Comparison of ENCODE assay signal across 1 cellular context in the genomic region with DNA sequence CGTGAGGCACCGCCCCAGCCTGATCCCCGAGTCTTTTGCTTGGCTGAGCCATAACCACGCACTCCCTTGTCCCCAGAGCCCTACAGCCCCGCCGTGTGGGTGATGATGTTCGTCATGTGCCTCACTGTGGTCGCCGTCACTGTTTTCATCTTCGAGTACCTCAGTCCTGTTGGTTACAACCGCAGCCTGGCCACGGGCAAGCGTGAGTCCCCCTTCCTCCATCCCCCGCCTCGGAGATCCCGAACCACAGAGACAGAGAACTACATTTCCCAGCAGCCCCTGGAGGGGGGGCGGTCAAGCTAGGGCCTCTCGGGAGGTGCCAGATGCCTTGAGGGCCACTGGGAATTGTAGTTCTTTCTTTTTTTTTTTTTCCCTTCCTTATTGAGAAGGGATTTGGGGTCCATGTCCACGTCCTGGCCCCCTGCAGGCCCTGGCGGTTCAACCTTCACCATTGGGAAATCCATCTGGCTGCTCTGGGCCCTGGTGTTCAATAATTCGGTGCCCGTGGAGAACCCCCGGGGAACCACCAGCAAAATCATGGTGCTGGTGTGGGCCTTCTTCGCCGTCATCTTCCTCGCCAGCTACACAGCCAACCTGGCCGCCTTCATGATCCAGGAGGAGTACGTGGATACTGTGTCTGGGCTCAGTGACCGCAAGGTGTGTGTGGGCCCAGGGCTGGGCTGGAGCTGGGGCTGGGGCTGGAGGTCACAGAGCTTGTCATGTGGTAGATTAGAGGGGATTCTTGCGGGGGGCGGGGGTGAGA.
TF ChIP-seq lines count a peak whose summit lies in the region.

No MANE protein-coding gene starts in this region.

TF ChIP-seq in HepG2, 621 proteins besides CTCF, POLR2A, EP300 and RAD21 (continued from another document and continues in another):
- TF ChIP-seq MAZ (IDR thresholded peaks at IDR 0.05; ENCODE audit: borderline replicate concordance, low read depth, low read length) (peak; percentile 70; the same call in 1 of the 2 replicates), MAZ (CRISPR knock-in tag; IDR thresholded peaks at IDR 0.05; ENCODE audit: low read depth) (no peak; the same call in 1 of the 2 replicates), SRF (IDR thresholded peaks at IDR 0.05; ENCODE audit: low read depth, low read length) (no peak), GABPA (IDR thresholded peaks at IDR 0.05; ENCODE audit: low read depth, low read length) (no peak), GABPA (CRISPR knock-in tag; IDR thresholded peaks at IDR 0.05; ENCODE audit: low read depth) (peak; percentile 72), ZNF441 (CRISPR knock-in tag; IDR thresholded peaks at IDR 0.05; ENCODE audit: borderline replicate concordance) (no peak), HCFC1 (IDR thresholded peaks at IDR 0.05; ENCODE audit: low read depth, low read length) (peak; percentile 91), MAFK (conservative IDR thresholded peaks at IDR 0.05 in 1 of 2, IDR thresholded peaks at IDR 0.05 in 1 of 2; ENCODE audit: low read length in 2 of 2) (no peak), ZNF34 (CRISPR knock-in tag; IDR thresholded peaks at IDR 0.05; ENCODE audit: borderline replicate concordance) (no peak), POGK (CRISPR knock-in tag; conservative IDR thresholded peaks at IDR 0.05) (no peak), TAF1 (CRISPR knock-in tag; IDR thresholded peaks at IDR 0.05) (no peak), ZNF713 (CRISPR knock-in tag; IDR thresholded peaks at IDR 0.05) (no peak), YEATS4 (CRISPR knock-in tag; IDR thresholded peaks at IDR 0.05; ENCODE audit: borderline replicate concordance) (no peak), PHB2 (IDR thresholded peaks at IDR 0.05; ENCODE audit: partially characterized antibody) (no peak), ZNF367 (CRISPR knock-in tag; IDR thresholded peaks at IDR 0.05; ENCODE audit: borderline replicate concordance) (no peak), ZNF776 (CRISPR knock-in tag; IDR thresholded peaks at IDR 0.05) (no peak), PHF5A (CRISPR knock-in tag; IDR thresholded peaks at IDR 0.05; ENCODE audit: low read depth, unreplicated experiment) (no peak), CHCHD3 (CRISPR knock-in tag; IDR thresholded peaks at IDR 0.05) (no peak), ZFP37 (CRISPR knock-in tag; IDR thresholded peaks at IDR 0.05; ENCODE audit: borderline replicate concordance) (no peak), ZNF83 (CRISPR knock-in tag; IDR thresholded peaks at IDR 0.05; ENCODE audit: borderline replicate concordance) (no peak), SNAPC2 (CRISPR knock-in tag; IDR thresholded peaks at IDR 0.05) (no peak), ZNF317 (CRISPR knock-in tag; IDR thresholded peaks at IDR 0.05) (no peak), BORCS8-MEF2B (CRISPR knock-in tag; IDR thresholded peaks at IDR 0.05) (no peak), CENPX (CRISPR knock-in tag; IDR thresholded peaks at IDR 0.05) (no peak), NR0B2 (CRISPR knock-in tag; IDR thresholded peaks at IDR 0.05) (no peak), THAP7 (CRISPR knock-in tag; IDR thresholded peaks at IDR 0.05) (no peak), CEBPB (IDR thresholded peaks at IDR 0.05; ENCODE audit: borderline replicate concordance, low read depth, low read length) (no peak), U2AF2 (IDR thresholded peaks at IDR 0.05; ENCODE audit: low read depth, low read length) (no peak), ELF3 (CRISPR knock-in tag; IDR thresholded peaks at IDR 0.05) (0 out of 2 replicates have a peak, but pooled peaks have one; percentile 34), HDAC2 (CRISPR knock-in tag; IDR thresholded peaks at IDR 0.05) (no peak), KDM5B (CRISPR knock-in tag; IDR thresholded peaks at IDR 0.05; ENCODE audit: borderline replicate concordance) (0 out of 2 replicates have a peak, but pooled peaks have one; percentile 30), MAX (IDR thresholded peaks at IDR 0.05) (no peak), ZEB1 (IDR thresholded peaks at IDR 0.05; ENCODE audit: insufficient replicate concordance, low read depth) (no peak), NFE2 (CRISPR knock-in tag; IDR thresholded peaks at IDR 0.05) (no peak), ZNF446 (CRISPR knock-in tag; IDR thresholded peaks at IDR 0.05) (no peak), ZNF17 (CRISPR knock-in tag; IDR thresholded peaks at IDR 0.05) (no peak), ZNF660 (CRISPR knock-in tag; IDR thresholded peaks at IDR 0.05; ENCODE audit: borderline replicate concordance, low read depth) (no peak), GLI4 (CRISPR knock-in tag; IDR thresholded peaks at IDR 0.05; ENCODE audit: borderline replicate concordance) (no peak), SCMH1 (CRISPR knock-in tag; IDR thresholded peaks at IDR 0.05; ENCODE audit: borderline replicate concordance) (no peak)
- TF ChIP-seq, protein P1, sequence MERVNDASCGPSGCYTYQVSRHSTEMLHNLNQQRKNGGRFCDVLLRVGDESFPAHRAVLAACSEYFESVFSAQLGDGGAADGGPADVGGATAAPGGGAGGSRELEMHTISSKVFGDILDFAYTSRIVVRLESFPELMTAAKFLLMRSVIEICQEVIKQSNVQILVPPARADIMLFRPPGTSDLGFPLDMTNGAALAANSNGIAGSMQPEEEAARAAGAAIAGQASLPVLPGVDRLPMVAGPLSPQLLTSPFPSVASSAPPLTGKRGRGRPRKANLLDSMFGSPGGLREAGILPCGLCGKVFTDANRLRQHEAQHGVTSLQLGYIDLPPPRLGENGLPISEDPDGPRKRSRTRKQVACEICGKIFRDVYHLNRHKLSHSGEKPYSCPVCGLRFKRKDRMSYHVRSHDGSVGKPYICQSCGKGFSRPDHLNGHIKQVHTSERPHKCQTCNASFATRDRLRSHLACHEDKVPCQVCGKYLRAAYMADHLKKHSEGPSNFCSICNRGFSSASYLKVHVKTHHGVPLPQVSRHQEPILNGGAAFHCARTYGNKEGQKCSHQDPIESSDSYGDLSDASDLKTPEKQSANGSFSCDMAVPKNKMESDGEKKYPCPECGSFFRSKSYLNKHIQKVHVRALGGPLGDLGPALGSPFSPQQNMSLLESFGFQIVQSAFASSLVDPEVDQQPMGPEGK (CRISPR knock-in tag; IDR thresholded peaks at IDR 0.05), result peak; percentile 56; the same call in 1 of the 2 replicates
- TF ChIP-seq, protein P2, sequence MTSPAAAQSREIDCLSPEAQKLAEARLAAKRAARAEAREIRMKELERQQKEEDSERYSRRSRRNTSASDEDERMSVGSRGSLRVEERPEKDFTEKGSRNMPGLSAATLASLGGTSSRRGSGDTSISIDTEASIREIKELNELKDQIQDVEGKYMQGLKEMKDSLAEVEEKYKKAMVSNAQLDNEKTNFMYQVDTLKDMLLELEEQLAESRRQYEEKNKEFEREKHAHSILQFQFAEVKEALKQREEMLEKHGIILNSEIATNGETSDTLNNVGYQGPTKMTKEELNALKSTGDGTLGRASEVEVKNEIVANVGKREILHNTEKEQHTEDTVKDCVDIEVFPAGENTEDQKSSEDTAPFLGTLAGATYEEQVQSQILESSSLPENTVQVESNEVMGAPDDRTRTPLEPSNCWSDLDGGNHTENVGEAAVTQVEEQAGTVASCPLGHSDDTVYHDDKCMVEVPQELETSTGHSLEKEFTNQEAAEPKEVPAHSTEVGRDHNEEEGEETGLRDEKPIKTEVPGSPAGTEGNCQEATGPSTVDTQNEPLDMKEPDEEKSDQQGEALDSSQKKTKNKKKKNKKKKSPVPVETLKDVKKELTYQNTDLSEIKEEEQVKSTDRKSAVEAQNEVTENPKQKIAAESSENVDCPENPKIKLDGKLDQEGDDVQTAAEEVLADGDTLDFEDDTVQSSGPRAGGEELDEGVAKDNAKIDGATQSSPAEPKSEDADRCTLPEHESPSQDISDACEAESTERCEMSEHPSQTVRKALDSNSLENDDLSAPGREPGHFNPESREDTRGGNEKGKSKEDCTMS (CRISPR knock-in tag; conservative IDR thresholded peaks at IDR 0.05), result no peak
- TF ChIP-seq, protein P3, sequence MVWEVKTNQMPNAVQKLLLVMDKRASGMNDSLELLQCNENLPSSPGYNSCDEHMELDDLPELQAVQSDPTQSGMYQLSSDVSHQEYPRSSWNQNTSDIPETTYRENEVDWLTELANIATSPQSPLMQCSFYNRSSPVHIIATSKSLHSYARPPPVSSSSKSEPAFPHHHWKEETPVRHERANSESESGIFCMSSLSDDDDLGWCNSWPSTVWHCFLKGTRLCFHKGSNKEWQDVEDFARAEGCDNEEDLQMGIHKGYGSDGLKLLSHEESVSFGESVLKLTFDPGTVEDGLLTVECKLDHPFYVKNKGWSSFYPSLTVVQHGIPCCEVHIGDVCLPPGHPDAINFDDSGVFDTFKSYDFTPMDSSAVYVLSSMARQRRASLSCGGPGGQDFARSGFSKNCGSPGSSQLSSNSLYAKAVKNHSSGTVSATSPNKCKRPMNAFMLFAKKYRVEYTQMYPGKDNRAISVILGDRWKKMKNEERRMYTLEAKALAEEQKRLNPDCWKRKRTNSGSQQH (CRISPR knock-in tag; IDR thresholded peaks at IDR 0.05; ENCODE audit: low read depth), result no peak
- TF ChIP-seq, protein P4, sequence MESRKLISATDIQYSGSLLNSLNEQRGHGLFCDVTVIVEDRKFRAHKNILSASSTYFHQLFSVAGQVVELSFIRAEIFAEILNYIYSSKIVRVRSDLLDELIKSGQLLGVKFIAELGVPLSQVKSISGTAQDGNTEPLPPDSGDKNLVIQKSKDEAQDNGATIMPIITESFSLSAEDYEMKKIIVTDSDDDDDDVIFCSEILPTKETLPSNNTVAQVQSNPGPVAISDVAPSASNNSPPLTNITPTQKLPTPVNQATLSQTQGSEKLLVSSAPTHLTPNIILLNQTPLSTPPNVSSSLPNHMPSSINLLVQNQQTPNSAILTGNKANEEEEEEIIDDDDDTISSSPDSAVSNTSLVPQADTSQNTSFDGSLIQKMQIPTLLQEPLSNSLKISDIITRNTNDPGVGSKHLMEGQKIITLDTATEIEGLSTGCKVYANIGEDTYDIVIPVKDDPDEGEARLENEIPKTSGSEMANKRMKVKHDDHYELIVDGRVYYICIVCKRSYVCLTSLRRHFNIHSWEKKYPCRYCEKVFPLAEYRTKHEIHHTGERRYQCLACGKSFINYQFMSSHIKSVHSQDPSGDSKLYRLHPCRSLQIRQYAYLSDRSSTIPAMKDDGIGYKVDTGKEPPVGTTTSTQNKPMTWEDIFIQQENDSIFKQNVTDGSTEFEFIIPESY (CRISPR knock-in tag; IDR thresholded peaks at IDR 0.05), result 0 out of 2 replicates have a peak, but pooled peaks have one; percentile 5
- TF ChIP-seq, protein P5, sequence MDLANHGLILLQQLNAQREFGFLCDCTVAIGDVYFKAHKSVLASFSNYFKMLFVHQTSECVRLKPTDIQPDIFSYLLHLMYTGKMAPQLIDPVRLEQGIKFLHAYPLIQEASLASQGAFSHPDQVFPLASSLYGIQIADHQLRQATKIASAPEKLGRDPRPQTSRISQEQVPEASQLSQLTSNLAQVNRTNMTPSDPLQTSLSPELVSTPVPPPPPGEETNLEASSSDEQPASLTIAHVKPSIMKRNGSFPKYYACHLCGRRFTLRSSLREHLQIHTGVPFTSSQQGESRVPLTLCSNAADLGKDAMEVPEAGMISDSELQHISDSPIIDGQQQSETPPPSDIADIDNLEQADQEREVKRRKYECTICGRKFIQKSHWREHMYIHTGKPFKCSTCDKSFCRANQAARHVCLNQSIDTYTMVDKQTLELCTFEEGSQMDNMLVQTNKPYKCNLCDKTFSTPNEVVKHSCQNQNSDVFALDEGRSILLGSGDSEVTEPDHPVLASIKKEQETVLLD (CRISPR knock-in tag; IDR thresholded peaks at IDR 0.05; ENCODE audit: low read depth), result no peak
